In genomic region chr1:230674581-230674980, GRCh38 we compare ENCODE assay signal across 34 cellular contexts. TPM values are rescaled to one million over a fixed set of nuclear protein-coding genes. Genes with fewer than 3 reads are reported as not detected.
"Had no signal": no experiment of that assay in that cellular context is flagged by ENCODE, and none has a peak within 500 bp of the region (broad histone marks: within the 10 kb centered on the region; RNA-seq: fewer than 3 reads in every experiment).

No MANE protein-coding gene starts in this region.

- H3K27ac Mint-ChIP-seq: activated CD4-positive, alpha-beta memory T cell treated with anti-CD3 and anti-CD28 coated beads, Interleukin-2, amount 10 ng/mL, durations not matched to agents 7 days and 5 days; activated CD4-positive, alpha-beta T cell treated with anti-CD3 and anti-CD28 coated beads, Interleukin-2, amount 10 ng/mL, durations not matched to agents 7 days and 5 days; activated naive CD4-positive, alpha-beta T cell treated with anti-CD3 and anti-CD28 coated beads for 36 hours; activated naive CD4-positive, alpha-beta T cell treated with anti-CD3 and anti-CD28 coated beads, Interleukin-2, amount 50 U/mL, for 24 hours; activated naive CD8-positive, alpha-beta T cell treated with anti-CD3 and anti-CD28 coated beads, Interleukin-2, amount 10 ng/mL, durations not matched to agents 7 days and 5 days; activated T-helper 1 cell treated with anti-CD3 and anti-CD28 coated beads, Interleukin-12 subunit alpha, Interleukin-12 subunit beta, Interleukin-2, Interleukin-4 antibody, amounts not matched to agents 30 ng/mL and 10 ng/mL and 1 ng/mL, durations not matched to agents 14 hours and 24 hours and 36 hours; activated T-helper 2 cell treated with anti-CD3 and anti-CD28 coated beads, Interferon-gamma antibody, Interleukin-2, Interleukin-4, amounts not matched to agents 10 μg/mL and 5 μg/mL and 100 μg/mL, durations not matched to agents 14 hours and 24 hours and 36 hours; WTC11 had no signal

- H3K27me3 Mint-ChIP-seq: activated CD4-positive, alpha-beta memory T cell treated with anti-CD3 and anti-CD28 coated beads, Interleukin-2, amount 10 ng/mL, durations not matched to agents 7 days and 5 days; activated CD4-positive, alpha-beta T cell treated with anti-CD3 and anti-CD28 coated beads, Interleukin-2, amount 10 ng/mL, durations not matched to agents 7 days and 5 days; activated naive CD4-positive, alpha-beta T cell treated with anti-CD3 and anti-CD28 coated beads, Interleukin-2, amount 50 U/mL, for 24 hours; activated naive CD8-positive, alpha-beta T cell treated with anti-CD3 and anti-CD28 coated beads, Interleukin-2, amount 10 ng/mL, durations not matched to agents 7 days and 5 days; brain had no signal

- H3K4me3 Mint-ChIP-seq: activated CD4-positive, alpha-beta memory T cell treated with anti-CD3 and anti-CD28 coated beads, Interleukin-2, amount 10 ng/mL, durations not matched to agents 7 days and 5 days; activated CD4-positive, alpha-beta T cell treated with anti-CD3 and anti-CD28 coated beads, Interleukin-2, amount 10 ng/mL, durations not matched to agents 7 days and 5 days; activated naive CD4-positive, alpha-beta T cell treated with anti-CD3 and anti-CD28 coated beads for 36 hours; activated naive CD4-positive, alpha-beta T cell treated with anti-CD3 and anti-CD28 coated beads, Interleukin-2, amount 50 U/mL, for 24 hours; activated naive CD8-positive, alpha-beta T cell treated with anti-CD3 and anti-CD28 coated beads, Interleukin-2, amount 10 ng/mL, durations not matched to agents 7 days and 5 days; activated T-helper 1 cell treated with anti-CD3 and anti-CD28 coated beads, Interleukin-12 subunit alpha, Interleukin-12 subunit beta, Interleukin-2, Interleukin-4 antibody, amounts not matched to agents 30 ng/mL and 10 ng/mL and 1 ng/mL, durations not matched to agents 14 hours and 24 hours and 36 hours; brain; WTC11 had no signal

- H3K4me3 ChIP-seq: breast epithelium, colonic mucosa, esophagus muscularis mucosa, gastrocnemius medialis, heart left ventricle had no signal

- H3K4me1 ChIP-seq: breast epithelium, colonic mucosa, esophagus muscularis mucosa, foreskin keratinocyte, gastrocnemius medialis, heart left ventricle had no signal

- H3K9me3 ChIP-seq: breast epithelium, colonic mucosa, esophagus muscularis mucosa, gastrocnemius medialis, heart left ventricle had no signal

- H3K4me1 Mint-ChIP-seq: activated CD4-positive, alpha-beta T cell treated with anti-CD3 and anti-CD28 coated beads, Interleukin-2, amount 10 ng/mL, durations not matched to agents 7 days and 5 days; activated naive CD4-positive, alpha-beta T cell treated with anti-CD3 and anti-CD28 coated beads, Interleukin-2, amount 50 U/mL, for 24 hours; activated naive CD8-positive, alpha-beta T cell treated with anti-CD3 and anti-CD28 coated beads, Interleukin-2, amount 10 ng/mL, durations not matched to agents 7 days and 5 days; WTC11 had no signal

- FAIRE-seq: astrocyte had no signal

- H3K27ac ChIP-seq: breast epithelium, colonic mucosa, esophagus muscularis mucosa, foreskin keratinocyte, gastrocnemius medialis, heart left ventricle, VCaP had no signal

- ATAC-seq: foreskin keratinocyte, gastrocnemius medialis, heart left ventricle, WTC11 had no signal

- DNase-seq: activated CD4-positive, alpha-beta memory T cell treated with anti-CD3 and anti-CD28 coated beads, Interleukin-2, amount 10 ng/mL, durations not matched to agents 7 days and 5 days; activated CD4-positive, alpha-beta T cell treated with anti-CD3 and anti-CD28 coated beads for 1 hour; activated CD4-positive, alpha-beta T cell treated with anti-CD3 and anti-CD28 coated beads for 4 hours; activated CD4-positive, alpha-beta T cell treated with anti-CD3 and anti-CD28 coated beads, Interleukin-2, amount 10 ng/mL, durations not matched to agents 7 days and 5 days; activated CD4-positive, alpha-beta T cell treated with anti-CD3 and anti-CD28 coated beads, Interleukin-2, amount 50 U/mL, for 4 hours; activated CD8-positive, alpha-beta memory T cell treated with anti-CD3 and anti-CD28 coated beads, Interleukin-2, amount 50 U/mL, for 48 hours; activated effector memory CD4-positive, alpha-beta T cell treated with anti-CD3 and anti-CD28 coated beads, Interleukin-2, amount 50 U/mL, for 16 hours; activated naive CD4-positive, alpha-beta T cell treated with anti-CD3 and anti-CD28 coated beads for 36 hours; activated naive CD8-positive, alpha-beta T cell treated with anti-CD3 and anti-CD28 coated beads, Interleukin-2, amount 10 ng/mL, durations not matched to agents 7 days and 5 days; activated T-cell treated with anti-CD3 and anti-CD28 coated beads for 4 hours; activated T-cell treated with anti-CD3 and anti-CD28 coated beads, Interleukin-2, amount 50 U/mL, for 48 hours; amniotic stem cell; anterior cingulate cortex; cerebellar nuclear complex; colonic mucosa; effector memory CD4-positive, alpha-beta T cell; erythroblast; foreskin keratinocyte; gastrocnemius medialis; glutamatergic neuron; heart left ventricle; hypothalamus; T-helper 2 cell had no signal

- H3K27me3 ChIP-seq: breast epithelium, colonic mucosa, esophagus muscularis mucosa, foreskin keratinocyte, gastrocnemius medialis, heart left ventricle had no signal

- H3K9me3 Mint-ChIP-seq: activated CD4-positive, alpha-beta memory T cell treated with anti-CD3 and anti-CD28 coated beads, Interleukin-2, amount 10 ng/mL, durations not matched to agents 7 days and 5 days; activated CD4-positive, alpha-beta T cell treated with anti-CD3 and anti-CD28 coated beads, Interleukin-2, amount 10 ng/mL, durations not matched to agents 7 days and 5 days; activated naive CD4-positive, alpha-beta T cell treated with anti-CD3 and anti-CD28 coated beads for 36 hours; activated naive CD4-positive, alpha-beta T cell treated with anti-CD3 and anti-CD28 coated beads, Interleukin-2, amount 50 U/mL, for 24 hours; activated naive CD8-positive, alpha-beta T cell treated with anti-CD3 and anti-CD28 coated beads, Interleukin-2, amount 10 ng/mL, durations not matched to agents 7 days and 5 days; activated T-helper 2 cell treated with anti-CD3 and anti-CD28 coated beads, Interferon-gamma antibody, Interleukin-2, Interleukin-4, amounts not matched to agents 10 μg/mL and 5 μg/mL and 100 μg/mL, durations not matched to agents 14 hours and 24 hours and 36 hours had no signal

RNA-seq across cellular contexts. Expression of gene AGT, which starts 39.3 kb away (rescaled TPM):
- total RNA-seq: activated CD4-positive, alpha-beta memory T cell treated with anti-CD3 and anti-CD28 coated beads, Interleukin-2, amount 10 ng/mL, durations not matched to agents 7 days and 5 days; activated CD4-positive, alpha-beta T cell treated with anti-CD3 and anti-CD28 coated beads, Interleukin-2, amount 10 ng/mL, durations not matched to agents 7 days and 5 days; activated naive CD4-positive, alpha-beta T cell treated with anti-CD3 and anti-CD28 coated beads for 36 hours; activated naive CD8-positive, alpha-beta T cell treated with anti-CD3 and anti-CD28 coated beads, Interleukin-2, amount 10 ng/mL, durations not matched to agents 7 days and 5 days; activated T-helper 1 cell treated with anti-CD3 and anti-CD28 coated beads, Interleukin-12 subunit alpha, Interleukin-12 subunit beta, Interleukin-2, Interleukin-4 antibody, amounts not matched to agents 30 ng/mL and 10 ng/mL and 1 ng/mL, durations not matched to agents 14 hours and 24 hours and 36 hours; activated T-helper 2 cell treated with anti-CD3 and anti-CD28 coated beads, Interferon-gamma antibody, Interleukin-2, Interleukin-4, amounts not matched to agents 10 μg/mL and 5 μg/mL and 100 μg/mL, durations not matched to agents 14 hours and 24 hours and 36 hours; dermis microvascular lymphatic vessel endothelial cell; foreskin keratinocyte; T-helper 1 cell treated with Interleukin-12 subunit alpha and Interleukin-12 subunit beta and Interleukin-4 antibody, amounts not matched to agents 30 ng/mL and 1 ng/mL, for 36 hours had no signal
- polyA plus RNA-seq: foreskin keratinocyte had no signal
